Comparison of ENCODE assay signal across 8 cellular contexts in the genomic region with DNA sequence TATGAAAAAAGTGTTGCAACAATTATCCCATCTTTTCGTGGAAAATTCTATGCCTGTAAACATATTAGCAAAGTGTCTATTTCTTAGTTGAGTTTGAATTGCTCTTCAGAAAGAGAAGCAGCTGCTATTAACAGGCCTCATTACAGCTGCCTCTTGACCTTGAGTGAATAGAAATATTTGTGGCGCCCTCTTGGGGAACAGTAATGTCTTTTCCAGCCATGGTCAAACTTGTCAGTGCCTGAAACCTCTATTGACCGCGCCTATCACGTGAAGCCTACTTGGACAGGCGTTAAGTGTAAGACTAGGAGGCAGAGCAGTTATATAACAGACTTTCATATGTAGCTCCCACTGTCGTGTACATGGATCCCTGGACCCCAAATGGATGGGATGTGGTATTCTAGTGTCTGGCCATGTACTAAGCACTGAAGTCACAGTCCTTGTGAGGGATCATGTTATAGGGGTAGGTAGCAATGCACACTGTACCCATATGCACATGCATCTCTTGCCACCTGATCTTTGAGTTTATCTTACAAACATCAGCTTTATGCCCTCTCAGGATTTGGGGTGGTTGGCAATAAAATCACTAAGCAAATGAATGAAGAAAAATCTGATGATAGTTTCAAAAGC.
DNase-seq lines count a peak whose midpoint lies in the region; ATAC-seq, FAIRE-seq and TF ChIP-seq lines count a peak whose summit lies in the region.

No MANE protein-coding gene starts in this region.

- ATAC-seq in HG02798 (IDR thresholded peaks at IDR 0.05; ENCODE audit: poor library complexity, unreplicated experiment): peak; percentile 83

- H3K27ac ChIP-seq in adrenal gland (no peak overlapping the region), suprapubic skin (no peak overlapping the region)

- H3K4me3 ChIP-seq in adrenal gland (no peak overlapping the region), suprapubic skin (no peak overlapping the region)

- TF ChIP-seq CTCF in adrenal gland (IDR thresholded peaks at IDR 0.05): peak in 3 of 6 experiments; percentile 17 to 36 (median 36)
- no peak for TF ChIP-seq CTCF in suprapubic skin (IDR thresholded peaks at IDR 0.05)

- 66 to 68% (median 68%) methylated on average over 7 of the region's 7 CpGs for WGBS in adrenal gland, 4 donors
- 67% methylated on average over 7 of the region's 7 CpGs for WGBS in suprapubic skin

- peak; percentile 64 for FAIRE-seq in GM12891 (lab: Jason Lieb, UNC)

- no peaks in the 10 kb centered on the region for H3K27me3 ChIP-seq in adrenal gland
- no peaks in the 10 kb centered on the region for H3K27me3 ChIP-seq in suprapubic skin

- TF ChIP-seq POLR2A in GM12891 (IDR thresholded peaks at IDR 0.05; ENCODE audit: low read depth, low read length) (no peak), adrenal gland (IDR thresholded peaks at IDR 0.05) (no peak), suprapubic skin (IDR thresholded peaks at IDR 0.05) (no peak)

- no peak for TF ChIP-seq EP300 in suprapubic skin (IDR thresholded peaks at IDR 0.05)

- H3K36me3 ChIP-seq in adrenal gland (replicated peaks in 1 of 2): no peaks in the 10 kb centered on the region
- no peaks in the 10 kb centered on the region for H3K36me3 ChIP-seq in suprapubic skin

- DNase-seq in A172 (ENCODE audit: low spot score) (peak; percentile 50), GM12891 (ENCODE audit: insufficient read length, low spot score) (no peak), NCI-H146 treated with DMSO at 0.1 percent for 48 hours (lab: John Stamatoyannopoulos, UW; ENCODE audit: unreplicated experiment) (peak; percentile 77), adrenal gland (peak in 5 of 7 donors; percentile 15 to 58 (median 30)), kidney glomerular epithelial cell (lab: John Stamatoyannopoulos, UW) (peak; percentile 24), suprapubic skin (ENCODE audit: low spot score in 2 of 2) (no peak)
- DNase-seq in stimulated activated CD4-positive, alpha-beta T cell treated with anti-CD3 and anti-CD28 coated beads, Interleukin-12 subunit alpha, Interleukin-12 subunit beta, amount 100 ng/mL, for 4 hours: no peak

- H3K4me1 ChIP-seq in adrenal gland (replicated peaks in 1 of 2): no peaks in the 10 kb centered on the region
- no peaks in the 10 kb centered on the region for H3K4me1 ChIP-seq in suprapubic skin

- H3K9me3 ChIP-seq in adrenal gland (replicated peaks in 1 of 3): no peaks in the 10 kb centered on the region
- H3K9me3 ChIP-seq in suprapubic skin: no peaks in the 10 kb centered on the region

- intact Hi-C loops in adrenal gland (cut with DNase I): no loop called here

TF ChIP-seq in GM12891, 5 proteins besides CTCF, POLR2A, EP300 and RAD21:
- no peak for TF ChIP-seq TAF1 (IDR thresholded peaks at IDR 0.05; ENCODE audit: low read depth, low read length)
- TF ChIP-seq POU2F2 (IDR thresholded peaks at IDR 0.05; ENCODE audit: low read depth, low read length): no peak
- no peak for TF ChIP-seq POLR2AphosphoS5 (IDR thresholded peaks at IDR 0.05; ENCODE audit: low read depth, low read length)
- TF ChIP-seq SPI1 (IDR thresholded peaks at IDR 0.05; ENCODE audit: low read depth, low read length): no peak
- no peak for TF ChIP-seq PAX5 (IDR thresholded peaks at IDR 0.05; ENCODE audit: insufficient read depth, low read length, severe bottlenecking)

Comparison
In these comparisons a context has a peak if more than half of its experiments do, and no peak if none do; other contexts are left out.
1. DNase-seq: peak in A172 (single experiment), NCI-H146 treated with DMSO at 0.1 percent for 48 hours (single experiment), adrenal gland (5 of 7) and kidney glomerular epithelial cell (single experiment); none in GM12891 (single experiment), suprapubic skin (0 of 2) and stimulated activated CD4-positive, alpha-beta T cell treated with anti-CD3 and anti-CD28 coated beads, Interleukin-12 subunit alpha, Interleukin-12 subunit beta, amount 100 ng/mL, for 4 hours (single experiment).